In genomic region chr7:135944753-135945152, GRCh38 we compare ENCODE assay signal across 24 cellular contexts. TPM values are rescaled to one million over a fixed set of nuclear protein-coding genes. Genes with fewer than 3 reads are reported as not detected.
DNase-seq lines count a peak whose midpoint lies in the region; ATAC-seq, FAIRE-seq and TF ChIP-seq lines count a peak whose summit lies in the region.
"Had no signal": no experiment of that assay in that cellular context is flagged by ENCODE, and none has a peak within 500 bp of the region (broad histone marks: within the 10 kb centered on the region; RNA-seq: fewer than 3 reads in every experiment).

No MANE protein-coding gene starts in this region.

- no peak for TF ChIP-seq POLR2A in GM12891 (IDR thresholded peaks at IDR 0.05; ENCODE audit: low read depth, low read length)
- TF ChIP-seq POLR2A in K562 (conservative IDR thresholded peaks at IDR 0.05) = no peak

- no peaks in the 10 kb centered on the region for H3K27me3 ChIP-seq in K562 (ENCODE audit: control insufficient read depth in 2 of 2, insufficient read depth in 2 of 2, low read length in 2 of 2)
- H3K27me3 ChIP-seq in keratinocyte (ENCODE audit: control insufficient read depth, extremely low read depth, insufficient read depth, low read length) = no peaks in the 10 kb centered on the region
- H3K27me3 ChIP-seq in effector memory CD4-positive, alpha-beta T cell (replicated peaks; ENCODE audit: control insufficient read depth, insufficient read depth, low read length, poor library complexity, severe bottlenecking) = no peaks in the 10 kb centered on the region
- H3K27me3 ChIP-seq: BE2C, BLaER1 had no signal

- H4K20me1 ChIP-seq in K562 (replicated peaks; ENCODE audit: control insufficient read depth, insufficient read depth, low read length) (no peaks in the 10 kb centered on the region), keratinocyte (ENCODE audit: control insufficient read depth, extremely low read depth, insufficient read depth, low read length) (no peaks in the 10 kb centered on the region)

- H3K4me2 ChIP-seq in K562 (ENCODE audit: insufficient read depth, low read length) (no peak overlapping the region), keratinocyte (ENCODE audit: control insufficient read depth, extremely low read depth, insufficient read depth, low read depth, low read length) (no peak overlapping the region)
- H3K4me2 ChIP-seq: BLaER1 had no signal

- peak; percentile 50 for TF ChIP-seq EP300 in K562 (IDR thresholded peaks at IDR 0.05; ENCODE audit: low read length)

- no peaks in the 10 kb centered on the region for H3K9me1 ChIP-seq in K562 (ENCODE audit: control insufficient read depth, insufficient read depth, low read length)
- H3K9me1 ChIP-seq in keratinocyte (ENCODE audit: control insufficient read depth, extremely low read depth, insufficient read depth, low read length) = no peaks in the 10 kb centered on the region

- POLR2A ChIA-PET in K562 (lab: Yijun Ruan, JAX) = interaction anchor here (0.9 to 1.3 kb wide), 3 partner anchors 11 to 38 kb away, joined by 3 to 4 read pairs (median 3); no protein-coding TSS in a partner anchor

- peak; percentile 13 for FAIRE-seq in GM12891 (lab: Jason Lieb, UNC)
- FAIRE-seq in K562 (lab: Jason Lieb, UNC) = no peak
- FAIRE-seq in keratinocyte (lab: Jason Lieb, UNC) = peak; percentile 55
- FAIRE-seq: GM12878 had no signal

- no peak for TF ChIP-seq RAD21 in K562 (CRISPR knock-in tag; conservative IDR thresholded peaks at IDR 0.05 in 1 of 2, IDR thresholded peaks at IDR 0.05 in 1 of 2)

- H3K4me3 ChIP-seq in K562 (no peak overlapping the region), keratinocyte (ENCODE audit: control insufficient read depth in 2 of 3, extremely low read depth in 1 of 3, insufficient read depth in 2 of 3, low read depth in 1 of 3, low read length in 3 of 3) (no peak overlapping the region)
- no peak overlapping the region for H3K4me3 ChIP-seq in effector memory CD4-positive, alpha-beta T cell (ENCODE audit: insufficient read depth, low read depth, low read length, poor library complexity, severe bottlenecking)
- H3K4me3 ChIP-seq: BLaER1, GM12878 had no signal

- dilution Hi-C loops in keratinocyte (cut with MboI; ENCODE audit: extremely low pct_ligation_motif_present, low sequenced_read_pairs) = no loop called here

- in situ Hi-C loops in K562 (cut with MboI) = no loop called here

- WGBS in K562 (ENCODE audit: insufficient coverage, low coverage, missing lambda C conversion rate) = 34% methylated on average over 2 of the region's 2 CpGs

- peak; percentile 62 for ATAC-seq in K562
- no peak for ATAC-seq in GM18868 (IDR thresholded peaks at IDR 0.05; ENCODE audit: unreplicated experiment)
- ATAC-seq: GM12878 had no signal

- peaks cover 59% of the 10 kb centered on the region for H3K36me3 ChIP-seq in K562 (ENCODE audit: control insufficient read depth, insufficient read depth, low read length)
- H3K36me3 ChIP-seq in keratinocyte (ENCODE audit: control insufficient read depth in 2 of 2, extremely low read depth in 1 of 2, insufficient read depth in 2 of 2, low read length in 2 of 2) = peaks cover under 1 to 1% of the 10 kb centered on the region in 2 experiments
- H3K36me3 ChIP-seq in effector memory CD4-positive, alpha-beta T cell (ENCODE audit: control insufficient read depth, insufficient read depth, low read length) = peaks cover 18% of the 10 kb centered on the region

- H2AFZ ChIP-seq in K562 (ENCODE audit: low read depth, low read length) = no peak overlapping the region
- no peak overlapping the region for H2AFZ ChIP-seq in keratinocyte (ENCODE audit: control insufficient read depth, low read length)

- H3K9me3 ChIP-seq in K562 (replicated peaks; ENCODE audit: control insufficient read depth, insufficient read depth, low read depth, low read length) = no peaks in the 10 kb centered on the region
- no peaks in the 10 kb centered on the region for H3K9me3 ChIP-seq in keratinocyte (ENCODE audit: control insufficient read depth, low read depth, low read length)
- no peaks in the 10 kb centered on the region for H3K9me3 ChIP-seq in effector memory CD4-positive, alpha-beta T cell (ENCODE audit: control insufficient read depth, low read length)
- H3K9me3 ChIP-seq: BE2C, BLaER1 had no signal

- no peak for TF ChIP-seq CTCF in K562 (IDR thresholded peaks at IDR 0.05 in 2 of 3, conservative IDR thresholded peaks at IDR 0.05 in 1 of 3; ENCODE audit: insufficient read depth in 2 of 3, low read depth in 1 of 3, low read length in 3 of 3)
- no peak for TF ChIP-seq CTCF in keratinocyte (optimal IDR thresholded peaks at IDR 0.05 in 1 of 3, IDR thresholded peaks at IDR 0.05 in 1 of 3, conservative IDR thresholded peaks at IDR 0.05 in 1 of 3; ENCODE audit: extremely low read depth in 1 of 3, insufficient read depth in 2 of 3, low read length in 3 of 3)

- no TSS peak for BruUV-seq in K562 (replicated peaks; lab: Mats Ljungman, UMichigan)

- intact Hi-C loops in K562 (cut with micrococcal nuclease) = loop anchor here (5.0 kb wide), 1 partner anchor 63 kb away; no protein-coding TSS in a partner anchor

- H3K4me1 ChIP-seq in K562 (replicated peaks in 1 of 2; ENCODE audit: control insufficient read depth in 2 of 2, insufficient read depth in 2 of 2, low read length in 2 of 2) = peaks cover 22 to 56% of the 10 kb centered on the region in 2 experiments
- no peaks in the 10 kb centered on the region for H3K4me1 ChIP-seq in keratinocyte (ENCODE audit: control insufficient read depth, extremely low read depth, insufficient read depth, low read length)
- H3K4me1 ChIP-seq in effector memory CD4-positive, alpha-beta T cell (ENCODE audit: control insufficient read depth, insufficient read depth, low read length, poor library complexity, severe bottlenecking) = peaks cover 5% of the 10 kb centered on the region
- H3K4me1 ChIP-seq: BE2C had no signal

- peaks cover 88% of the 10 kb centered on the region for H3K79me2 ChIP-seq in K562 (ENCODE audit: control insufficient read depth, insufficient read depth, low read length)
- H3K79me2 ChIP-seq in keratinocyte (ENCODE audit: control insufficient read depth, insufficient read depth, low read length) = peaks cover 65% of the 10 kb centered on the region

- CTCF ChIA-PET in K562 (lab: Yijun Ruan, JAX; ENCODE audit: low intra/inter-chr PET ratio) = no interaction called here

- DNase-seq in GM12891 (ENCODE audit: insufficient read length, low spot score) (no peak), OCI-M1 (lab: John Stamatoyannopoulos, UW) (peak; percentile 11), K562 (ENCODE audit: extremely low read depth in 1 of 4, low spot score in 3 of 4) (peak in 1 of 4 experiments; percentile 55), keratinocyte (ENCODE audit: low read depth, low spot score) (no peak)
- DNase-seq in effector memory CD4-positive, alpha-beta T cell = no peak
- DNase-seq in activated CD4-positive, alpha-beta T cell treated with anti-CD3 and anti-CD28 coated beads for 48 hours = no peak
- DNase-seq: 8988T; ACHN; BE2C; C1 segment of cervical spinal cord; CD4-positive, alpha-beta memory T cell; CD4-positive, CD25-positive, alpha-beta regulatory T cell; CD8-positive, alpha-beta memory T cell; COR-L47; DMS 273 treated with DMSO at 0.1 percent for 48 hours; DMS153; DMS53; DMS79; DND-41; EL; GDM1 had no signal

- 0 out of 4 replicates have a peak overlapping the region, but pooled peaks of 1 of the 2 experiments have one; percentile 54 for H3K9ac ChIP-seq in K562 (ENCODE audit: insufficient read depth in 1 of 2, low read depth in 2 of 2, low read length in 2 of 2)
- no peak overlapping the region for H3K9ac ChIP-seq in keratinocyte (ENCODE audit: control insufficient read depth, extremely low read depth, insufficient read depth, low read length)
- H3K9ac ChIP-seq: BLaER1 had no signal

- H3K27ac ChIP-seq in K562 (ENCODE audit: extremely low read depth, low read depth, low read length) (peak overlapping the region; percentile 74), keratinocyte (ENCODE audit: control insufficient read depth, insufficient read depth, low read length) (no peak overlapping the region)
- no peak overlapping the region for H3K27ac ChIP-seq in effector memory CD4-positive, alpha-beta T cell (ENCODE audit: insufficient read depth, low read length, poor library complexity, severe bottlenecking)
- H3K27ac ChIP-seq: BLaER1 had no signal

TF ChIP-seq in GM12891, 5 proteins besides CTCF, POLR2A, EP300 and RAD21 (continues in another document):
- no peak for TF ChIP-seq POLR2AphosphoS5 (IDR thresholded peaks at IDR 0.05; ENCODE audit: low read depth, low read length)
- TF ChIP-seq TAF1 (IDR thresholded peaks at IDR 0.05; ENCODE audit: low read depth, low read length) = no peak

TF ChIP-seq in K562, 482 proteins besides CTCF, POLR2A, EP300 and RAD21 (continues in another document):
- TF ChIP-seq ZBED1 (IDR thresholded peaks at IDR 0.05) (no peak), ZNF589 (CRISPR knock-in tag; IDR thresholded peaks at IDR 0.05; ENCODE audit: low read depth) (0 out of 2 replicates have a peak, but pooled peaks have one; percentile 30)

RNA-seq across cellular contexts. Expression of gene MTPN, which starts 32.4 kb away (rescaled TPM):
- polyA plus RNA-seq in GM12891 (2012; ENCODE audit: low read depth, missing spikeins) = 47.1 TPM
- 24.4 and 41.1 TPM in 2 replicates for total RNA-seq in K562 (2011; cell fraction: chromatin; rRNA removed; ENCODE audit: low replicate concordance)
- 26.7 and 34.1 TPM in 2 replicates for total RNA-seq in K562 (2011; cell fraction: nucleolus; rRNA removed)
- 43.8 and 76.6 TPM in 2 replicates for total RNA-seq in K562 (2011; cell fraction: nucleoplasm; rRNA removed)
- total RNA-seq in K562 (2014; rRNA removed) (94.4 and 128 TPM in 2 replicates), K562 (2014; rRNA removed; fragmentation: Illumina TruSeq; extraction: Trizol) (156 and 189 TPM in 2 replicates), K562 (2015; rRNA removed; fragmentation: Illumina TruSeq; extraction: Trizol) (154 and 159 TPM in 2 replicates), K562 (2021) (236 and 261 TPM in 2 replicates)
- polyA plus RNA-seq in K562 (2011; rRNA removed) (189 and 191 TPM in 2 replicates), K562 (2014; fragmentation: Illumina TruSeq; extraction: Trizol) (224 and 243 TPM in 2 replicates), K562 (2014; fragmentation: Nextera tagmentation; extraction: Ambion mirVana) (10 to 100 TPM; 68.5 to 68.6 TPM), K562 (2014; rRNA removed) (133 and 148 TPM in 2 replicates), keratinocyte (94.2 to 151 TPM (median 125 TPM) in 3 replicates)
- 69.3 and 142 TPM in 2 replicates for polyA plus RNA-seq in K562 (2011; cell fraction: cytosol; rRNA removed)
- polyA plus RNA-seq in K562 (2011; cell fraction: nucleus; rRNA removed) = 61.0 and 67.9 TPM in 2 replicates
- polyA plus RNA-seq in K562 (2012) = 190 and 199 TPM in 2 replicates
- 247 and 299 TPM in 2 replicates for polyA minus RNA-seq in K562 (2011; rRNA and poly(A)+ RNA removed)
- 168 and 172 TPM in 2 replicates for polyA minus RNA-seq in K562 (2011; cell fraction: cytosol; rRNA and poly(A)+ RNA removed)
- 70.3 and 88.3 TPM in 2 replicates for polyA minus RNA-seq in K562 (2011; cell fraction: nucleus; rRNA and poly(A)+ RNA removed)
- polyA plus RNA-seq in keratinocyte (2011; ENCODE audit: low read depth) = 11.0 TPM
- 128 and 204 TPM in 2 replicates for polyA plus RNA-seq in keratinocyte (2011; cell fraction: cytosol; rRNA removed)
- polyA plus RNA-seq in keratinocyte (2011; cell fraction: nucleus; rRNA removed) = 60.2 and 75.3 TPM in 2 replicates
- 69.9 and 137 TPM in 2 replicates for polyA plus RNA-seq in keratinocyte (2012; ENCODE audit: low replicate concordance)
- 68.8 to 159 TPM (median 98.2 TPM) in 3 replicates for polyA minus RNA-seq in keratinocyte
- polyA minus RNA-seq in keratinocyte (2011; cell fraction: cytosol; rRNA and poly(A)+ RNA removed) = 222 TPM
- 105 and 112 TPM in 2 replicates for polyA minus RNA-seq in keratinocyte (2011; cell fraction: nucleus; rRNA and poly(A)+ RNA removed)
